In genomic region chr7:106717997-106718871, GRCh38 we compare ENCODE assay signal across 8 cellular contexts.
DNase-seq lines count a peak whose midpoint lies in the region; ATAC-seq lines count a peak whose summit lies in the region.

No MANE protein-coding gene starts in this region.

- CTCF ChIA-PET in activated naive CD4-positive, alpha-beta T cell treated with anti-CD3 and anti-CD28 coated beads, Interleukin-2, amount 10 ng/mL, durations not matched to agents 7 days and 5 days (lab: Charles Lee), result interaction anchor here (0.9 to 7.7 kb wide), 4 partner anchors 13 to 58 kb away, joined by 3 to 62 read pairs (median 5); partner anchors contain the start of gene CCDC71L

- H3K27ac ChIP-seq in ACC112 (ENCODE audit: low read depth, low read length), result peak overlapping the region; percentile 100

- no peak overlapping the region for H3K4me3 Mint-ChIP-seq in activated naive CD4-positive, alpha-beta T cell treated with anti-CD3 and anti-CD28 coated beads, Interleukin-2, amount 10 ng/mL, durations not matched to agents 7 days and 5 days

- DNase-seq in SIG-M5 (lab: John Stamatoyannopoulos, UW) (peak; percentile 78), iPS-NIHi11 (ENCODE audit: low spot score) (peak; percentile 45), NCI-H2196 (lab: John Stamatoyannopoulos, UW; ENCODE audit: unreplicated experiment) (no peak)
- DNase-seq in activated naive CD4-positive, alpha-beta T cell treated with anti-CD3 and anti-CD28 coated beads, Interleukin-2, amount 10 ng/mL, durations not matched to agents 7 days and 5 days, result peak; percentile 53
- DNase-seq in stimulated activated CD4-positive, alpha-beta T cell treated with anti-CD3 and anti-CD28 coated beads, TNF-alpha, amount 100 ng/mL, for 4 hours (ENCODE audit: low read depth in 3 of 3), result peak; percentile 22 to 75 (median 66)

- no peaks in the 10 kb centered on the region for H3K36me3 ChIP-seq in ACC112 (ENCODE audit: insufficient read depth, low read length)

- no peaks in the 10 kb centered on the region for H3K36me3 Mint-ChIP-seq in activated naive CD4-positive, alpha-beta T cell treated with anti-CD3 and anti-CD28 coated beads, Interleukin-2, amount 10 ng/mL, durations not matched to agents 7 days and 5 days

- H3K27me3 Mint-ChIP-seq in activated naive CD4-positive, alpha-beta T cell treated with anti-CD3 and anti-CD28 coated beads, Interleukin-2, amount 10 ng/mL, durations not matched to agents 7 days and 5 days, result no peaks in the 10 kb centered on the region

- ATAC-seq in GM18873 (IDR thresholded peaks at IDR 0.05; ENCODE audit: low FRiP score, unreplicated experiment) (peak; percentile 68), HG03378 (IDR thresholded peaks at IDR 0.05; ENCODE audit: unreplicated experiment) (peak; percentile 96)

- H3K4me1 Mint-ChIP-seq in activated naive CD4-positive, alpha-beta T cell treated with anti-CD3 and anti-CD28 coated beads, Interleukin-2, amount 10 ng/mL, durations not matched to agents 7 days and 5 days, result no peaks in the 10 kb centered on the region

- peak overlapping the region; percentile 34 for H3K4me3 ChIP-seq in ACC112 (ENCODE audit: low read depth, low read length)

- H3K27me3 ChIP-seq in ACC112 (ENCODE audit: insufficient read depth, low read length), result no peaks in the 10 kb centered on the region

- no peaks in the 10 kb centered on the region for H3K79me2 ChIP-seq in ACC112 (ENCODE audit: control insufficient read depth, insufficient read depth, low read length, unreplicated experiment)

- peak overlapping the region; percentile 34 for H2AFZ ChIP-seq in ACC112 (ENCODE audit: low read length, unreplicated experiment)

- H3K4me1 ChIP-seq in ACC112 (ENCODE audit: control insufficient read depth, insufficient read depth, low read length, unreplicated experiment), result peaks cover 25% of the 10 kb centered on the region

- no peak overlapping the region for H3K27ac Mint-ChIP-seq in activated naive CD4-positive, alpha-beta T cell treated with anti-CD3 and anti-CD28 coated beads, Interleukin-2, amount 10 ng/mL, durations not matched to agents 7 days and 5 days

- peaks cover 3% of the 10 kb centered on the region for H3K9me3 Mint-ChIP-seq in activated naive CD4-positive, alpha-beta T cell treated with anti-CD3 and anti-CD28 coated beads, Interleukin-2, amount 10 ng/mL, durations not matched to agents 7 days and 5 days
